Comparison of ENCODE assay signal across 25 cellular contexts in the genomic region with DNA sequence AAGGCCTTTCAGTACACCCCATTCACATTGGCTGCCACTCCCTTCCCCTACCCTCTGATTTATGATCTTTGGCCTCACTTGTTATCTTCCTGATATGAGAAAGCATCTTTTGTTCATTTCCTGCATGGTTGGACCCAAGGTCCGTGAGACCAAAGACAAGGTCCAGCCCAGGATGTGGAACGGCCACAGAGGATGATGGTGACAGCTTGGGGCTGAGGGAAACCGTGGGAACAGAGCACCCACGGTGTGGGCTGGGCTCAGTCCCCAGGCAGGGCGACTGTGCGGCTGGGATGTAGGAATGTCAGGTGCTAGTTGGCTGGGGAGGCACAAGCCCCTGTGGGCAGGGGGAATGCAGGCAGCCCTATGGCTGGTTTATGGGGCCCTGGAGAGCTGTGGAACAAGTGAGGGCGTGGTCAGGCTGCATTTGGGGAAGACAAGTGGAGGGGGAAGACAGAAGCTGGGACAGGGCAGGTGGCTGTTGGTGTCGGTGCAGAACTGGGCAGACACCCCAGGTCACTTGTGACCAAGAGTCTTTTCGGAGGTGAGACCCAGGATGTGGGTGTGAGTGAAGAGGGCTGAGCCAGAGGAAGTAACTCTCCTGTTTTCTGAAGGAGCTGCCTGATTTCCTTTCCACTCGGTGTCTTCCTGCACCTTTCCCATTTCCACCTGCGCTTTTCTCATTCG.
"Had no signal": no experiment of that assay in that cellular context is flagged by ENCODE, and none has a peak within 500 bp of the region (broad histone marks: within the 10 kb centered on the region; RNA-seq: fewer than 3 reads in every experiment).

No MANE protein-coding gene starts in this region.

- H3K27ac ChIP-seq: cardiac muscle cell, gastroesophageal sphincter, sigmoid colon, testis, WERI-Rb-1 had no signal

- H3K36me3 ChIP-seq: cardiac muscle cell, gastroesophageal sphincter, sigmoid colon, WERI-Rb-1 had no signal

- H3K27me3 ChIP-seq: body of pancreas, cardiac muscle cell, gastroesophageal sphincter, sigmoid colon, testis had no signal

- DNase-seq: activated CD4-positive, alpha-beta T cell treated with anti-CD3 and anti-CD28 coated beads, Interleukin-2, amount 50 U/mL, for 4 hours; activated CD4-positive, CD25-positive, alpha-beta regulatory T cell treated with anti-CD3 and anti-CD28 coated beads, Interleukin-2, amount 50 U/mL, for 72 hours; activated effector memory CD4-positive, alpha-beta T cell treated with anti-CD3 and anti-CD28 coated beads, Interleukin-2, amount 50 U/mL, for 16 hours; activated naive CD4-positive, alpha-beta T cell treated with anti-CD3 and anti-CD28 coated beads, Interleukin-2, amount 50 U/mL, for 16 hours; activated naive CD8-positive, alpha-beta T cell treated with anti-CD3 and anti-CD28 coated beads, Interleukin-2, amount 50 U/mL, for 24 hours; activated T-cell treated with anti-CD3 and anti-CD28 coated beads for 4 hours; anterior cingulate cortex; body of pancreas; effector CD8-positive, alpha-beta T cell; left cardiac atrium; mesenchymal stem cell; nephron progenitor cell; occipital lobe; sigmoid colon; stimulated activated CD4-positive, alpha-beta T cell treated with anti-CD3 and anti-CD28 coated beads, Interleukin-4, amount 100 ng/mL, for 1 hour; stimulated activated naive CD4-positive, alpha-beta T cell; T-helper 1 cell; testis; WERI-Rb-1 had no signal

- ATAC-seq: activated naive CD8-positive, alpha-beta T cell treated with anti-CD3 and anti-CD28 coated beads, Interleukin-2, amount 50 U/mL, for 24 hours; body of pancreas; gastroesophageal sphincter; left cardiac atrium had no signal

- H3K9me3 ChIP-seq: body of pancreas, gastroesophageal sphincter, sigmoid colon, testis had no signal

- H3K4me3 ChIP-seq: body of pancreas, cardiac muscle cell, gastroesophageal sphincter, sigmoid colon, testis had no signal

- H3K27me3 Mint-ChIP-seq: dendritic cell treated with granulocyte-macrophage colony-stimulating factor and Interleukin-4, amounts not matched to agents 40 ng/mL and 50 ng/mL, for 4 days; type B pancreatic cell had no signal

- FAIRE-seq: islet of Langerhans, TTC549 had no signal

- H3K9me3 Mint-ChIP-seq: activated naive CD8-positive, alpha-beta T cell treated with anti-CD3 and anti-CD28 coated beads, Interleukin-2, amount 50 U/mL, for 24 hours; dendritic cell treated with granulocyte-macrophage colony-stimulating factor and Interleukin-4, amounts not matched to agents 40 ng/mL and 50 ng/mL, for 4 days had no signal

- H3K4me1 Mint-ChIP-seq: activated naive CD8-positive, alpha-beta T cell treated with anti-CD3 and anti-CD28 coated beads, Interleukin-2, amount 50 U/mL, for 24 hours had no signal

- H3K27ac Mint-ChIP-seq: activated naive CD8-positive, alpha-beta T cell treated with anti-CD3 and anti-CD28 coated beads, Interleukin-2, amount 50 U/mL, for 24 hours; dendritic cell treated with granulocyte-macrophage colony-stimulating factor and Interleukin-4, amounts not matched to agents 40 ng/mL and 50 ng/mL, for 4 days; nephron progenitor cell; type B pancreatic cell had no signal

- H3K4me3 Mint-ChIP-seq: activated naive CD8-positive, alpha-beta T cell treated with anti-CD3 and anti-CD28 coated beads, Interleukin-2, amount 50 U/mL, for 24 hours; dendritic cell treated with granulocyte-macrophage colony-stimulating factor and Interleukin-4, amounts not matched to agents 40 ng/mL and 50 ng/mL, for 4 days; nephron progenitor cell; type B pancreatic cell had no signal
